7 cellular contexts compared by ENCODE assay signal in genomic region chr10:30058570-30059132, GRCh38. TPM values are rescaled to one million over a fixed set of nuclear protein-coding genes. Genes with fewer than 3 reads are reported as not detected.
DNase-seq lines count a peak whose midpoint lies in the region; ATAC-seq and TF ChIP-seq lines count a peak whose summit lies in the region.

No MANE protein-coding gene starts in this region.

- TF ChIP-seq RAD21 in HCT116 (IDR thresholded peaks at IDR 0.05; ENCODE audit: low read depth) = no peak

- POLR2A ChIA-PET in HCT116 (lab: Charles Lee) = no interaction called here

- no peaks in the 10 kb centered on the region for H3K9me3 Mint-ChIP-seq in activated T-cell treated with anti-CD3 and anti-CD28 coated beads, Interleukin-2, amount 50 U/mL, for 4 hours

- peaks cover 65% of the 10 kb centered on the region for H3K27me3 Mint-ChIP-seq in activated T-cell treated with anti-CD3 and anti-CD28 coated beads, Interleukin-2, amount 50 U/mL, for 4 hours (ENCODE audit: low read depth)

- H3K27me3 ChIP-seq in HCT116 (ENCODE audit: insufficient read depth, low read length) = no peaks in the 10 kb centered on the region
- peaks cover 25% of the 10 kb centered on the region for H3K27me3 ChIP-seq in iPS-15b (ENCODE audit: control insufficient read depth, insufficient read depth, low read length)
- peaks cover 0 to 77% (median 37%) of the 10 kb centered on the region in 7 donors for H3K27me3 ChIP-seq in spleen (replicated peaks in 1 of 7)

- H3K4me3 Mint-ChIP-seq in activated T-cell treated with anti-CD3 and anti-CD28 coated beads, Interleukin-2, amount 50 U/mL, for 4 hours = peak overlapping the region; percentile 68

- no peaks in the 10 kb centered on the region for H4K20me1 ChIP-seq in HCT116 (ENCODE audit: insufficient read depth)

- ATAC-seq in HCT116 (no peak), HG02642 (IDR thresholded peaks at IDR 0.05; ENCODE audit: poor library complexity, unreplicated experiment) (no peak), GM18861 (IDR thresholded peaks at IDR 0.05; ENCODE audit: unreplicated experiment) (no peak)
- peak; percentile 28 to 34 for ATAC-seq in activated T-cell treated with anti-CD3 and anti-CD28 coated beads, Interleukin-2, amount 50 U/mL, for 4 hours

- no peak overlapping the region for H2AFZ ChIP-seq in HCT116 (ENCODE audit: low read depth, low read length, poor library complexity, severe bottlenecking)

- WGBS in spleen, 5 donors = 8 to 37% (median 13%) methylated on average over 25 to 48 of the region's 48 CpGs

- no peaks in the 10 kb centered on the region for H3K36me3 Mint-ChIP-seq in activated T-cell treated with anti-CD3 and anti-CD28 coated beads, Interleukin-2, amount 50 U/mL, for 4 hours (ENCODE audit: insufficient read depth)

- RAD21 ChIA-PET in HCT116 (lab: Charles Lee; ENCODE audit: low non-redundant PET in 1 of 2, low total read pairs in 2 of 2, uncharacterized antibody in 2 of 2, unreplicated experiment in 2 of 2) = no interaction called here

- DNase-seq in HCT116 (ENCODE audit: low read depth, low spot score) (no peak), spleen (peak; percentile 77), foreskin melanocyte (no peak)
- DNase-seq in activated T-cell treated with anti-CD3 and anti-CD28 coated beads, Interleukin-2, amount 50 U/mL, for 4 hours = no peak

- H3K4me3 ChIP-seq in HCT116 (replicated peaks in 1 of 2; ENCODE audit: low read depth in 1 of 2, low read length in 2 of 2) (peak overlapping the region; percentile 55 to 62), iPS-15b (ENCODE audit: low read depth, low read length) (peak overlapping the region; percentile 68), spleen (peak overlapping the region; percentile 24 to 77 (median 48))

- H3K9me3 ChIP-seq in HCT116 (ENCODE audit: control insufficient read depth in 1 of 2, insufficient read depth in 1 of 2, low read depth in 1 of 2, low read length in 2 of 2) (no peaks in the 10 kb centered on the region), iPS-15b (ENCODE audit: control insufficient read depth, insufficient read depth, low read length) (no peaks in the 10 kb centered on the region), spleen (no peaks in the 10 kb centered on the region)

- peak overlapping the region; percentile 60 for H3K9ac ChIP-seq in HCT116 (ENCODE audit: low read length)
- H3K9ac ChIP-seq in iPS-15b (ENCODE audit: low read depth, low read length) = no peak overlapping the region

- peaks cover 10% of the 10 kb centered on the region for H3K4me1 Mint-ChIP-seq in activated T-cell treated with anti-CD3 and anti-CD28 coated beads, Interleukin-2, amount 50 U/mL, for 4 hours (ENCODE audit: low read depth)

- intact Hi-C loops in HCT116 (cut with micrococcal nuclease) = no loop called here
- intact Hi-C loops in spleen (cut with DNase I; ENCODE audit: low total_unique reads) = no loop called here

- peak overlapping the region; percentile 75 for H3K27ac ChIP-seq in HCT116 (ENCODE audit: low read depth, low read length)
- peak overlapping the region in 4 of 8 donors; percentile 15 to 49 (median 25) for H3K27ac ChIP-seq in spleen

- BruUV-seq in HCT116 (replicated peaks; lab: Mats Ljungman, UMichigan) = no TSS peak

- TF ChIP-seq CTCF in HCT116 (IDR thresholded peaks at IDR 0.05 in 2 of 3, conservative IDR thresholded peaks at IDR 0.05 in 1 of 3; ENCODE audit: borderline replicate concordance in 1 of 3, insufficient read depth in 1 of 3, low read depth in 2 of 3, low read length in 2 of 3) (no peak), spleen (IDR thresholded peaks at IDR 0.05 in 8 of 11, conservative IDR thresholded peaks at IDR 0.05 in 3 of 11) (no peak)

- no peaks in the 10 kb centered on the region for H3K36me3 ChIP-seq in HCT116 (ENCODE audit: control insufficient read depth in 1 of 2, insufficient read depth in 2 of 2, low read length in 2 of 2)
- no peaks in the 10 kb centered on the region for H3K36me3 ChIP-seq in iPS-15b (ENCODE audit: control insufficient read depth, insufficient read depth, low read length)
- no peaks in the 10 kb centered on the region for H3K36me3 ChIP-seq in spleen

- peak overlapping the region; percentile 81 for H3K4me2 ChIP-seq in HCT116 (ENCODE audit: low read length)

- no peak for TF ChIP-seq POLR2A in HCT116 (IDR thresholded peaks at IDR 0.05; ENCODE audit: borderline replicate concordance, extremely low read depth, insufficient read depth, insufficient read length)
- TF ChIP-seq POLR2A in spleen (IDR thresholded peaks at IDR 0.05) = no peak

- H3K9me2 ChIP-seq in HCT116 (ENCODE audit: insufficient read depth) = no peaks in the 10 kb centered on the region

- peaks cover 11% of the 10 kb centered on the region for H3K79me2 ChIP-seq in HCT116 (ENCODE audit: insufficient read depth, low read length)

- H3K4me1 ChIP-seq in HCT116 (ENCODE audit: control insufficient read depth in 1 of 2, insufficient read depth in 2 of 2, low read length in 2 of 2) (peaks cover 39 to 46% of the 10 kb centered on the region in 2 experiments), iPS-15b (ENCODE audit: control insufficient read depth, insufficient read depth, low read length) (peaks cover 5% of the 10 kb centered on the region), spleen (peaks cover 3 to 24% (median 14%) of the 10 kb centered on the region in 6 donors)

- CTCF ChIA-PET in HCT116 (lab: Charles Lee) = no interaction called here

TF ChIP-seq in HCT116, 20 proteins besides CTCF, POLR2A, EP300 and RAD21 (continues in another document):
- TF ChIP-seq FOSL1 (IDR thresholded peaks at IDR 0.05; ENCODE audit: low read depth) (no peak), CEBPB (IDR thresholded peaks at IDR 0.05; ENCODE audit: low read depth) (no peak), SIN3A (IDR thresholded peaks at IDR 0.05; ENCODE audit: low read depth) (no peak), ZNF274 (IDR thresholded peaks at IDR 0.05; ENCODE audit: low read depth, low read length) (no peak), YY1 (IDR thresholded peaks at IDR 0.05; ENCODE audit: extremely low read depth, insufficient replicate concordance, low read depth, low read length) (no peak), JUND (IDR thresholded peaks at IDR 0.05) (no peak), ZBTB33 (IDR thresholded peaks at IDR 0.05; ENCODE audit: extremely low read depth, insufficient replicate concordance, low read length) (no peak), EZH2 (IDR thresholded peaks at IDR 0.05) (no peak), SRF (IDR thresholded peaks at IDR 0.05; ENCODE audit: low read depth) (no peak), ATF3 (IDR thresholded peaks at IDR 0.05) (no peak), SP1 (IDR thresholded peaks at IDR 0.05; ENCODE audit: low read depth) (no peak), ZFX (IDR thresholded peaks at IDR 0.05) (no peak), CBX3 (IDR thresholded peaks at IDR 0.05; ENCODE audit: low read depth) (no peak), ELF1 (IDR thresholded peaks at IDR 0.05; ENCODE audit: borderline replicate concordance, low read depth) (no peak), EGR1 (IDR thresholded peaks at IDR 0.05; ENCODE audit: low read depth) (no peak), POLR2AphosphoS5 (IDR thresholded peaks at IDR 0.05; ENCODE audit: low read depth, low read length) (no peak), REST (IDR thresholded peaks at IDR 0.05; ENCODE audit: low read depth) (no peak)

RNA-seq across cellular contexts. Expression of gene JCAD, which starts 0.7 kb away (rescaled TPM):
- total RNA-seq in HCT116 (2021; ENCODE audit: unreplicated experiment) (17.5 TPM), spleen (1 to 10 TPM; 1.2 to 5.2 (median 2.2) TPM)
- 7.3 and 7.9 TPM in 2 replicates for polyA plus RNA-seq in HCT116 (2012)
- total RNA-seq in activated T-cell treated with anti-CD3 and anti-CD28 coated beads, Interleukin-2, amount 50 U/mL, for 4 hours = under 1 TPM; 0.05 TPM
- polyA plus RNA-seq in spleen = under 1 TPM; 0.26 to 0.83 (median 0.64) TPM

Comparison
In these comparisons a context has a peak if more than half of its experiments do, and no peak if none do; other contexts are left out.
1. ATAC-seq: peak in activated T-cell treated with anti-CD3 and anti-CD28 coated beads, Interleukin-2, amount 50 U/mL, for 4 hours (2 of 2); none in HCT116 (single experiment), HG02642 (single experiment) and GM18861 (single experiment).
2. Peak in every context shown above with its lines, with median percentiles within 50 percentile points of each other: H3K4me3 ChIP-seq.